11 cellular contexts compared by ENCODE assay signal in genomic region chr13:113860579-113861432, GRCh38. TPM values are rescaled to one million over a fixed set of nuclear protein-coding genes. Genes with fewer than 3 reads are reported as not detected.
DNase-seq lines count a peak whose midpoint lies in the region; ATAC-seq and TF ChIP-seq lines count a peak whose summit lies in the region.
"Had no signal": no experiment of that assay in that cellular context is flagged by ENCODE, and none has a peak within 500 bp of the region (broad histone marks: within the 10 kb centered on the region; RNA-seq: fewer than 3 reads in every experiment).

No MANE protein-coding gene starts in this region.

- H3K9me3 Mint-ChIP-seq in endothelial cell (ENCODE audit: unreplicated experiment), result no peaks in the 10 kb centered on the region

- H3K4me3 Mint-ChIP-seq in endothelial cell (ENCODE audit: unreplicated experiment), result peak overlapping the region; percentile 47
- H3K4me3 Mint-ChIP-seq: activated CD8-positive, alpha-beta T cell treated with anti-CD3 and anti-CD28 coated beads for 36 hours had no signal

- H3K27ac Mint-ChIP-seq in endothelial cell (ENCODE audit: unreplicated experiment), result peak overlapping the region; percentile 61
- H3K27ac Mint-ChIP-seq: activated CD8-positive, alpha-beta T cell treated with anti-CD3 and anti-CD28 coated beads for 36 hours had no signal

- H3K9me3 ChIP-seq in MG63 (no peaks in the 10 kb centered on the region), mucosa of rectum (ENCODE audit: control insufficient read depth in 2 of 2, low read length in 2 of 2) (no peaks in the 10 kb centered on the region)

- no peak for TF ChIP-seq CTCF in AG10803 (conservative IDR thresholded peaks at IDR 0.05; ENCODE audit: low read length)
- TF ChIP-seq CTCF in endothelial cell (IDR thresholded peaks at IDR 0.05; ENCODE audit: unreplicated experiment), result no peak

- peaks cover 6% of the 10 kb centered on the region for H3K36me3 Mint-ChIP-seq in endothelial cell (ENCODE audit: low read depth, unreplicated experiment)

- H3K27me3 ChIP-seq in MG63, result no peaks in the 10 kb centered on the region
- peaks cover 0 to 2% of the 10 kb centered on the region in 2 donors for H3K27me3 ChIP-seq in mucosa of rectum (ENCODE audit: control insufficient read depth in 2 of 2, insufficient read depth in 2 of 2, low read length in 2 of 2)

- DNase-seq in AG10803 (ENCODE audit: low read depth) (no peak), MG63 (no peak), endothelial cell (ENCODE audit: low spot score) (no peak), DMS114 treated with DMSO at 0.1 percent for 48 hours (lab: John Stamatoyannopoulos, UW; ENCODE audit: unreplicated experiment) (no peak), NCI-H446 treated with DMSO at 0.1 percent for 48 hours (lab: John Stamatoyannopoulos, UW) (no peak), amygdala (lab: John Stamatoyannopoulos, UW) (no peak)
- DNase-seq: activated CD8-positive, alpha-beta T cell treated with anti-CD3 and anti-CD28 coated beads for 36 hours; effector memory CD4-positive, alpha-beta T cell; occipital lobe had no signal

- no peak for ATAC-seq in HG02571 (IDR thresholded peaks at IDR 0.05; ENCODE audit: unreplicated experiment)
- ATAC-seq: activated CD8-positive, alpha-beta T cell treated with anti-CD3 and anti-CD28 coated beads for 36 hours had no signal

- peak overlapping the region; percentile 84 to 91 for H3K27ac ChIP-seq in mucosa of rectum (ENCODE audit: low read depth in 2 of 2, low read length in 2 of 2)

- H3K4me3 ChIP-seq in AG10803 (ENCODE audit: low read length), result peak overlapping the region; percentile 90
- H3K4me3 ChIP-seq in MG63, result peak overlapping the region; percentile 85
- peak overlapping the region; percentile 25 to 38 for H3K4me3 ChIP-seq in mucosa of rectum (ENCODE audit: low read length in 2 of 2)

- peaks cover 23% of the 10 kb centered on the region for H3K4me1 Mint-ChIP-seq in endothelial cell (ENCODE audit: unreplicated experiment)

- peaks cover 56 to 69% of the 10 kb centered on the region in 2 donors for H3K4me1 ChIP-seq in mucosa of rectum (ENCODE audit: control insufficient read depth in 2 of 2, insufficient read depth in 2 of 2, low read length in 2 of 2)

- H3K36me3 ChIP-seq in MG63 (peaks cover 69% of the 10 kb centered on the region), mucosa of rectum (ENCODE audit: control insufficient read depth in 2 of 2, insufficient read depth in 2 of 2, low read length in 2 of 2) (peaks cover 3 to 8% of the 10 kb centered on the region in 2 donors)

- peaks cover 18% of the 10 kb centered on the region for H3K27me3 Mint-ChIP-seq in endothelial cell (ENCODE audit: unreplicated experiment)

- peak overlapping the region; percentile 44 to 52 for H3K9ac ChIP-seq in mucosa of rectum (ENCODE audit: low read depth in 1 of 2, low read length in 2 of 2)

RNA-seq across cellular contexts. Expression of gene GAS6, which starts 3.1 kb away (rescaled TPM):
- 332 and 394 TPM in 2 replicates for total RNA-seq in MG63 (2014; rRNA removed; shearing (Covaris generic); ENCODE audit: low replicate concordance)
- 19.8 TPM for total RNA-seq in endothelial cell (ENCODE audit: unreplicated experiment)

Comparison
In these comparisons a context has a peak if more than half of its experiments do, and no peak if none do; other contexts are left out.
1. H3K4me3 ChIP-seq: peak in every context shown above with its lines; median percentile 90 in AG10803; 85 in MG63; 32 in mucosa of rectum.
2. RNA of gene GAS6, which starts 3.1 kb away (total RNA-seq): 332 to 394 TPM in MG63; 19.8 TPM in endothelial cell (single experiment); every median in the first group is over 10 times any median in the second.